Comparison of ENCODE assay signal across 8 cellular contexts in the genomic region with DNA sequence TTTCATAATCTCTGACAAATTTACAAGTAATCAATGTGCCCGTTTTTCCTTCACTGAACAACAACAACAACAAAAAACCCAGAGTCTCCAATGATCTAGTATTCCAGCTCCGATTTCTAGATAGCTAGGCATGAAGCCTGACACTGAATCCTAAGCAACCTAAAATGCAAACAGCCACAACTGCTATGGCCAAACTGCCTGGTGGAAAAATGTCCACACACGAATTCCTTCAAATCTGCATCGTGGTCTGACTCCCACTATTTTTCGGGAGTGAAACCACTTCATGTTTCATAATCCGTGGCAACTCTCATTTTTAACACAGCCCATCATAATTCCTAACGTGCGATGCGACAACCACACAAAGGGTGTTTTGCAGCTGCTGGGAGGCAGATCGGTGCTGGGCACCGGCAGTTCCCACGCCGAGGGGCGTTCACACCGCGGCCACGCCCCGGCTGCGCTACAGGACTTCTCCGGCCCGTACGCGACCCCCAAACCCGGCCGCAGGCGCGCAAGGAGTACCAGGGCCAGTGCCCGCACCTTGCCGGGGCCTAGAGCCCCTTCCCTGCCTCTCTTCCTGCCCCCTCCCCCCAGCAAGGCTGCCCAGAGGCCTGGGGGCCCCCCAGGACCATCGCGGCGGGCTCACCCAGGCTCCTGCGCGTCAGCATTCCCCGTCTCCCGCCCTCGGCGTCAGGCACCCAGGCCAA. TPM values are rescaled to one million over a fixed set of nuclear protein-coding genes. Genes with fewer than 3 reads are reported as not detected.
DNase-seq lines count a peak whose midpoint lies in the region; ATAC-seq and TF ChIP-seq lines count a peak whose summit lies in the region.

No MANE protein-coding gene starts in this region.

- H3K27me3 Mint-ChIP-seq in Calu3 (ENCODE audit: unreplicated experiment) (no peaks in the 10 kb centered on the region), osteocyte (ENCODE audit: unreplicated experiment) (no peaks in the 10 kb centered on the region)
- H3K27me3 Mint-ChIP-seq in activated naive CD8-positive, alpha-beta T cell treated with anti-CD3 and anti-CD28 coated beads, Interleukin-2, amount 50 U/mL, for 24 hours: no peaks in the 10 kb centered on the region

- peaks cover 29% of the 10 kb centered on the region for H3K36me3 Mint-ChIP-seq in Calu3 (ENCODE audit: insufficient read depth, unreplicated experiment)
- H3K36me3 Mint-ChIP-seq in activated naive CD8-positive, alpha-beta T cell treated with anti-CD3 and anti-CD28 coated beads, Interleukin-2, amount 50 U/mL, for 24 hours (ENCODE audit: low read depth): no peaks in the 10 kb centered on the region
- peaks cover under 1% of the 10 kb centered on the region for H3K36me3 Mint-ChIP-seq in osteocyte (ENCODE audit: unreplicated experiment)

- peak overlapping the region; percentile 66 for H3K4me3 ChIP-seq in PC-9

- TF ChIP-seq CTCF in Calu3 (IDR thresholded peaks at IDR 0.05; ENCODE audit: unreplicated experiment): no peak
- no peak for TF ChIP-seq CTCF in PC-9 (conservative IDR thresholded peaks at IDR 0.05)
- TF ChIP-seq CTCF in osteocyte (IDR thresholded peaks at IDR 0.05): no peak

- POLR2A ChIA-PET in PC-9 (lab: Charles Lee; ENCODE audit: unreplicated experiment): interaction anchor here (0.6 to 0.7 kb wide), 4 partner anchors 22 to 523 kb away, joined by 3 to 4 read pairs (median 4); no protein-coding TSS in a partner anchor

- H4K20me1 ChIP-seq in PC-9 (ENCODE audit: insufficient read depth): peaks cover 22% of the 10 kb centered on the region

- no peaks in the 10 kb centered on the region for H3K9me3 ChIP-seq in PC-9 (ENCODE audit: insufficient read depth, low read depth)

- H3K4me1 Mint-ChIP-seq in Calu3 (ENCODE audit: low read depth, unreplicated experiment): peaks cover 18% of the 10 kb centered on the region
- H3K4me1 Mint-ChIP-seq in activated naive CD8-positive, alpha-beta T cell treated with anti-CD3 and anti-CD28 coated beads, Interleukin-2, amount 50 U/mL, for 24 hours: peaks cover 21% of the 10 kb centered on the region
- H3K4me1 Mint-ChIP-seq in osteocyte (ENCODE audit: unreplicated experiment): peaks cover 27% of the 10 kb centered on the region

- H3K9me3 Mint-ChIP-seq in Calu3 (ENCODE audit: low read depth, unreplicated experiment) (no peaks in the 10 kb centered on the region), osteocyte (ENCODE audit: unreplicated experiment) (no peaks in the 10 kb centered on the region)
- no peaks in the 10 kb centered on the region for H3K9me3 Mint-ChIP-seq in activated naive CD8-positive, alpha-beta T cell treated with anti-CD3 and anti-CD28 coated beads, Interleukin-2, amount 50 U/mL, for 24 hours

- no peaks in the 10 kb centered on the region for H3K27me3 ChIP-seq in PC-9 (ENCODE audit: insufficient read depth, low read depth)

- peak overlapping the region; percentile 80 for H3K27ac Mint-ChIP-seq in Calu3 (ENCODE audit: unreplicated experiment)
- H3K27ac Mint-ChIP-seq in activated naive CD8-positive, alpha-beta T cell treated with anti-CD3 and anti-CD28 coated beads, Interleukin-2, amount 50 U/mL, for 24 hours: peak overlapping the region; percentile 78
- H3K27ac Mint-ChIP-seq in osteocyte (ENCODE audit: unreplicated experiment): peak overlapping the region; percentile 95

- no TSS peak for BruUV-seq in Calu3 (replicated peaks; lab: Mats Ljungman, UMichigan)
- no TSS peak for BruUV-seq in PC-9 (replicated peaks; lab: Mats Ljungman, UMichigan)

- peak overlapping the region; percentile 99 for H2AFZ ChIP-seq in PC-9

- ATAC-seq in GM19438 (IDR thresholded peaks at IDR 0.05; ENCODE audit: low read depth, unreplicated experiment) (peak; percentile 44), HG03520 (IDR thresholded peaks at IDR 0.05; ENCODE audit: unreplicated experiment) (peak; percentile 15), Right ventricle myocardium superior (ENCODE audit: poor library complexity) (peak; percentile 72), HG03469 (IDR thresholded peaks at IDR 0.05; ENCODE audit: unreplicated experiment) (no peak)
- peak; percentile 41 for ATAC-seq in activated naive CD8-positive, alpha-beta T cell treated with anti-CD3 and anti-CD28 coated beads, Interleukin-2, amount 50 U/mL, for 24 hours

- H3K36me3 ChIP-seq in PC-9 (ENCODE audit: low read depth): peaks cover 2% of the 10 kb centered on the region; the same call in 1 of the 2 replicates

- peaks cover 55% of the 10 kb centered on the region for H3K79me2 ChIP-seq in PC-9 (ENCODE audit: low read depth)

- DNase-seq in Calu3 (peak; percentile 65), PC-9 (peak in 1 of 2 experiments; percentile 52), Right ventricle myocardium superior (peak; percentile 74), osteocyte (ENCODE audit: extremely low spot score, unreplicated experiment) (peak; percentile 88)
- peak; percentile 52 for DNase-seq in activated naive CD8-positive, alpha-beta T cell treated with anti-CD3 and anti-CD28 coated beads, Interleukin-2, amount 50 U/mL, for 24 hours

- H3K4me2 ChIP-seq in PC-9: peak overlapping the region; percentile 89

- intact Hi-C loops in Calu3 (cut with micrococcal nuclease; ENCODE audit: unreplicated experiment): no loop called here
- intact Hi-C loops in PC-9 (cut with micrococcal nuclease; ENCODE audit: unreplicated experiment): loop anchor here (10.0 kb wide), 1 partner anchor 499 kb away; the partner anchor contains the start of gene DDX50
- intact Hi-C loops in Right ventricle myocardium superior (cut with DNase I): no loop called here

- H3K9me2 ChIP-seq in PC-9 (ENCODE audit: insufficient read depth): no peaks in the 10 kb centered on the region

- peaks cover 9% of the 10 kb centered on the region for H3K4me1 ChIP-seq in PC-9 (replicated peaks; ENCODE audit: insufficient read depth)

- no peaks in the 10 kb centered on the region for H3F3A ChIP-seq in PC-9 (ENCODE audit: insufficient read depth, low read depth)

- CTCF ChIA-PET in Calu3 (lab: Charles Lee) (interaction anchor here (0.6 to 1.1 kb wide), 4 partner anchors 9 to 394 kb away, joined by 3 to 4 read pairs (median 4); partner anchors contain the start of gene DNA2), PC-9 (lab: Charles Lee) (interaction anchor here (0.6 to 0.9 kb wide), 7 partner anchors 8 to 712 kb away, joined by 3 to 5 read pairs (median 3); partner anchors contain the start of gene DNA2)

- peak overlapping the region; percentile 60 for H3K27ac ChIP-seq in PC-9

- H3K4me3 Mint-ChIP-seq in Calu3 (ENCODE audit: low read depth, unreplicated experiment): peak overlapping the region; percentile 99
- H3K4me3 Mint-ChIP-seq in activated naive CD8-positive, alpha-beta T cell treated with anti-CD3 and anti-CD28 coated beads, Interleukin-2, amount 50 U/mL, for 24 hours: peak overlapping the region; percentile 87
- peak overlapping the region; percentile 87 for H3K4me3 Mint-ChIP-seq in osteocyte (ENCODE audit: unreplicated experiment)

RNA-seq across cellular contexts. Expression of gene RUFY2, which starts 0.8 kb away (rescaled TPM):
- 25.8 and 29.4 TPM in 2 replicates for total RNA-seq in Calu3 (2022)
- 26.7 and 30.5 TPM in 2 replicates for total RNA-seq in PC-9 (2021)
- total RNA-seq in Right ventricle myocardium superior: 6.7 TPM
- 27.6 and 32.4 TPM in 2 replicates for total RNA-seq in osteocyte
